Comparison of ENCODE assay signal across 10 cellular contexts in genomic region chr17:61285483-61286320, GRCh38.
DNase-seq lines count a peak whose midpoint lies in the region; ATAC-seq and TF ChIP-seq lines count a peak whose summit lies in the region.
"Had no signal": no experiment of that assay in that cellular context is flagged by ENCODE, and none has a peak within 500 bp of the region (broad histone marks: within the 10 kb centered on the region; RNA-seq: fewer than 3 reads in every experiment).

No MANE protein-coding gene starts in this region.

- H3K4me3 ChIP-seq in SJSA1, result no peak overlapping the region
- no peak overlapping the region for H3K4me3 ChIP-seq in cardiac muscle cell
- H3K4me3 ChIP-seq in Peyer's patch, result no peak overlapping the region
- H3K4me3 ChIP-seq: MG63 had no signal

- CTCF ChIA-PET in activated CD8-positive, alpha-beta T cell treated with anti-CD3 and anti-CD28 coated beads for 36 hours (lab: Charles Lee), result no interaction called here
- CTCF ChIA-PET in activated CD8-positive, alpha-beta T cell treated with anti-CD3 and anti-CD28 coated beads, Interleukin-2, amount 10 ng/mL, durations not matched to agents 7 days and 5 days (lab: Charles Lee), result interaction anchor here (1.1 kb wide), 1 partner anchor 22 kb away, joined by 3 read pairs; no protein-coding TSS in a partner anchor

- H3K27me3 ChIP-seq in SJSA1 (replicated peaks) (no peaks in the 10 kb centered on the region), cardiac muscle cell (no peaks in the 10 kb centered on the region), Peyer's patch (no peaks in the 10 kb centered on the region)
- H3K27me3 ChIP-seq: MG63 had no signal

- H3K27me3 Mint-ChIP-seq in activated CD8-positive, alpha-beta T cell treated with anti-CD3 and anti-CD28 coated beads for 36 hours, result no peaks in the 10 kb centered on the region
- no peaks in the 10 kb centered on the region for H3K27me3 Mint-ChIP-seq in activated CD8-positive, alpha-beta T cell treated with anti-CD3 and anti-CD28 coated beads, Interleukin-2, amount 10 ng/mL, durations not matched to agents 7 days and 5 days (ENCODE audit: low read depth)

- POLR2A ChIA-PET in activated CD8-positive, alpha-beta T cell treated with anti-CD3 and anti-CD28 coated beads for 36 hours (lab: Charles Lee), result no interaction called here
- POLR2A ChIA-PET in activated CD8-positive, alpha-beta T cell treated with anti-CD3 and anti-CD28 coated beads, Interleukin-2, amount 10 ng/mL, durations not matched to agents 7 days and 5 days (lab: Charles Lee), result no interaction called here

- peak; percentile 47 for ATAC-seq in activated CD8-positive, alpha-beta T cell treated with anti-CD3 and anti-CD28 coated beads for 36 hours
- no peak for ATAC-seq in activated CD8-positive, alpha-beta T cell treated with anti-CD3 and anti-CD28 coated beads, Interleukin-2, amount 10 ng/mL, durations not matched to agents 7 days and 5 days
- no peak for ATAC-seq in HG03354 (IDR thresholded peaks at IDR 0.05; ENCODE audit: poor library complexity, severe bottlenecking, unreplicated experiment)

- H3K36me3 Mint-ChIP-seq in activated CD8-positive, alpha-beta T cell treated with anti-CD3 and anti-CD28 coated beads for 36 hours (ENCODE audit: low read depth), result no peaks in the 10 kb centered on the region
- no peaks in the 10 kb centered on the region for H3K36me3 Mint-ChIP-seq in activated CD8-positive, alpha-beta T cell treated with anti-CD3 and anti-CD28 coated beads, Interleukin-2, amount 10 ng/mL, durations not matched to agents 7 days and 5 days (ENCODE audit: low read depth)

- H3K4me1 ChIP-seq in SJSA1 (replicated peaks), result peaks cover 35% of the 10 kb centered on the region
- H3K4me1 ChIP-seq in cardiac muscle cell (ENCODE audit: low read depth), result peaks cover 45% of the 10 kb centered on the region
- no peaks in the 10 kb centered on the region for H3K4me1 ChIP-seq in Peyer's patch

- H3K4me1 Mint-ChIP-seq in activated CD8-positive, alpha-beta T cell treated with anti-CD3 and anti-CD28 coated beads for 36 hours (ENCODE audit: low read depth), result peaks cover 13% of the 10 kb centered on the region
- H3K4me1 Mint-ChIP-seq in activated CD8-positive, alpha-beta T cell treated with anti-CD3 and anti-CD28 coated beads, Interleukin-2, amount 10 ng/mL, durations not matched to agents 7 days and 5 days (ENCODE audit: low read depth), result peaks cover 15% of the 10 kb centered on the region

- H3K9me3 Mint-ChIP-seq in activated CD8-positive, alpha-beta T cell treated with anti-CD3 and anti-CD28 coated beads for 36 hours, result peaks cover 2% of the 10 kb centered on the region
- H3K9me3 Mint-ChIP-seq in activated CD8-positive, alpha-beta T cell treated with anti-CD3 and anti-CD28 coated beads, Interleukin-2, amount 10 ng/mL, durations not matched to agents 7 days and 5 days (ENCODE audit: insufficient read depth), result peaks cover 3% of the 10 kb centered on the region

- H3K27ac ChIP-seq in SJSA1 (peak overlapping the region; percentile 77), cardiac muscle cell (no peak overlapping the region), Peyer's patch (no peak overlapping the region)

- TF ChIP-seq POLR2A in Peyer's patch (IDR thresholded peaks at IDR 0.05), result no peak

- TF ChIP-seq CTCF in activated CD8-positive, alpha-beta T cell treated with anti-CD3 and anti-CD28 coated beads for 36 hours (IDR thresholded peaks at IDR 0.05), result no peak
- TF ChIP-seq CTCF in cardiac muscle cell (IDR thresholded peaks at IDR 0.05; ENCODE audit: low read depth, low read length), result no peak
- TF ChIP-seq CTCF in Peyer's patch (IDR thresholded peaks at IDR 0.05), result no peak

- no peak overlapping the region for H3K4me3 Mint-ChIP-seq in activated CD8-positive, alpha-beta T cell treated with anti-CD3 and anti-CD28 coated beads for 36 hours
- H3K4me3 Mint-ChIP-seq in activated CD8-positive, alpha-beta T cell treated with anti-CD3 and anti-CD28 coated beads, Interleukin-2, amount 10 ng/mL, durations not matched to agents 7 days and 5 days, result no peak overlapping the region

- peaks cover 2% of the 10 kb centered on the region; the same call in 1 of the 2 replicates for H3K9me3 ChIP-seq in SJSA1 (replicated peaks)
- no peaks in the 10 kb centered on the region for H3K9me3 ChIP-seq in cardiac muscle cell (ENCODE audit: low read depth)
- no peaks in the 10 kb centered on the region for H3K9me3 ChIP-seq in Peyer's patch

- peak; percentile 35 for DNase-seq in activated CD8-positive, alpha-beta T cell treated with anti-CD3 and anti-CD28 coated beads for 36 hours
- DNase-seq in activated CD8-positive, alpha-beta T cell treated with anti-CD3 and anti-CD28 coated beads, Interleukin-2, amount 10 ng/mL, durations not matched to agents 7 days and 5 days, result no peak
- DNase-seq in SJSA1 (ENCODE audit: low read depth in 1 of 2, low spot score in 2 of 2) (peak in 1 of 2 experiments; percentile 59), cardiac muscle cell (ENCODE audit: low read depth in 1 of 2, low spot score in 1 of 2) (peak; percentile 34 to 67), smooth muscle cell of the brain vasculature (ENCODE audit: low read depth, low spot score) (peak; percentile 79), Peyer's patch (no peak)
- DNase-seq in stimulated activated naive CD4-positive, alpha-beta T cell (lab: John Stamatoyannopoulos, UW), result no peak
- DNase-seq: activated gamma-delta T cell treated with Interleukin-2 at 50 U/mL for 16 hours, MG63 had no signal

- intact Hi-C loops in activated CD8-positive, alpha-beta T cell treated with anti-CD3 and anti-CD28 coated beads for 36 hours (cut with micrococcal nuclease), result no loop called here

- H3K36me3 ChIP-seq in SJSA1, result no peaks in the 10 kb centered on the region
- no peaks in the 10 kb centered on the region for H3K36me3 ChIP-seq in cardiac muscle cell
- H3K36me3 ChIP-seq in Peyer's patch, result no peaks in the 10 kb centered on the region
- H3K36me3 ChIP-seq: MG63 had no signal

- no peak overlapping the region for H3K27ac Mint-ChIP-seq in activated CD8-positive, alpha-beta T cell treated with anti-CD3 and anti-CD28 coated beads for 36 hours
- no peak overlapping the region for H3K27ac Mint-ChIP-seq in activated CD8-positive, alpha-beta T cell treated with anti-CD3 and anti-CD28 coated beads, Interleukin-2, amount 10 ng/mL, durations not matched to agents 7 days and 5 days

Comparison
In these comparisons a context has a peak if more than half of its experiments do, and no peak if none do; other contexts are left out.
1. DNase-seq: peak in activated CD8-positive, alpha-beta T cell treated with anti-CD3 and anti-CD28 coated beads for 36 hours (single experiment), cardiac muscle cell (2 of 2) and smooth muscle cell of the brain vasculature (single experiment); none in activated CD8-positive, alpha-beta T cell treated with anti-CD3 and anti-CD28 coated beads, Interleukin-2, amount 10 ng/mL, durations not matched to agents 7 days and 5 days (single experiment), Peyer's patch (0 of 3) and stimulated activated naive CD4-positive, alpha-beta T cell (0 of 6).